In genomic region chr2:207534390-207534789, GRCh38 we compare ENCODE assay signal across 17 cellular contexts. TPM values are rescaled to one million over a fixed set of nuclear protein-coding genes. Genes with fewer than 3 reads are reported as not detected.
DNase-seq lines count a peak whose midpoint lies in the region; TF ChIP-seq lines count a peak whose summit lies in the region.
"Had no signal": no experiment of that assay in that cellular context is flagged by ENCODE, and none has a peak within 500 bp of the region (broad histone marks: within the 10 kb centered on the region; RNA-seq: fewer than 3 reads in every experiment).

No MANE protein-coding gene starts in this region.

- H3K79me2 ChIP-seq in mammary epithelial cell (ENCODE audit: insufficient read depth, low read length), result peaks cover 89% of the 10 kb centered on the region

- DNase-seq in T-helper 2 cell treated with Interferon-gamma antibody and Interleukin-4, amounts not matched to agents 5 μg/mL and 100 μg/mL, for 36 hours (ENCODE audit: low spot score), result no peak
- DNase-seq in T-helper 2 cell (no peak), mammary epithelial cell (no peak), endodermal cell (no peak), GM10266 (ENCODE audit: extremely low spot score) (no peak), coronary artery (ENCODE audit: low spot score) (no peak)
- DNase-seq: activated CD4-positive, alpha-beta T cell treated with anti-CD3 and anti-CD28 coated beads, Interleukin-2, amount 50 U/mL, for 4 hours; anterior cingulate cortex; DMS53; H7; NCI-H1048; NCI-H524 treated with DMSO at 0.1 percent for 48 hours; SJCRH30; stimulated activated CD4-positive, alpha-beta T cell treated with anti-CD3 and anti-CD28 coated beads, Interleukin-4, amount 100 ng/mL, for 24 hours had no signal

- dilution Hi-C loops in mammary epithelial cell (cut with HindIII; ENCODE audit: low sequenced_read_pairs), result no loop called here

- peaks cover 2% of the 10 kb centered on the region for H3K27me3 Mint-ChIP-seq in T-helper 2 cell treated with Interferon-gamma antibody and Interleukin-4, amounts not matched to agents 5 μg/mL and 100 μg/mL, for 36 hours (ENCODE audit: low read depth)
- H3K27me3 Mint-ChIP-seq in IgD-negative memory B cell, result no peaks in the 10 kb centered on the region
- H3K27me3 Mint-ChIP-seq in endodermal cell (ENCODE audit: insufficient read depth), result no peaks in the 10 kb centered on the region
- H3K27me3 Mint-ChIP-seq: progenitor cell of endocrine pancreas had no signal

- peaks cover 33% of the 10 kb centered on the region for H3K4me1 Mint-ChIP-seq in T-helper 2 cell treated with Interferon-gamma antibody and Interleukin-4, amounts not matched to agents 5 μg/mL and 100 μg/mL, for 36 hours (ENCODE audit: low read depth)
- H3K4me1 Mint-ChIP-seq in IgD-negative memory B cell (peaks cover 42 to 53% (median 46%) of the 10 kb centered on the region in 3 donors), endodermal cell (peaks cover 23% of the 10 kb centered on the region)

- BruUV-seq in mammary epithelial cell (replicated peaks; lab: Mats Ljungman, UMichigan), result no TSS peak

- H3K4me2 ChIP-seq in mammary epithelial cell (ENCODE audit: insufficient read depth, low read depth, low read length), result no peak overlapping the region

- CTCF ChIA-PET in mammary epithelial cell (lab: Charles Lee; ENCODE audit: low non-redundant PET), result no interaction called here

- H3K4me1 ChIP-seq in mammary epithelial cell (ENCODE audit: insufficient read depth, low read length) (peaks cover 11% of the 10 kb centered on the region), rectal smooth muscle tissue (ENCODE audit: control insufficient read depth, insufficient read depth, low read length) (peaks cover 12% of the 10 kb centered on the region), endodermal cell (ENCODE audit: control insufficient read depth, insufficient read depth, low read length) (no peaks in the 10 kb centered on the region)
- H3K4me1 ChIP-seq: SJCRH30 had no signal

- H3K36me3 Mint-ChIP-seq in T-helper 2 cell treated with Interferon-gamma antibody and Interleukin-4, amounts not matched to agents 5 μg/mL and 100 μg/mL, for 36 hours (ENCODE audit: low read depth), result peaks cover 42% of the 10 kb centered on the region
- peaks cover 2% of the 10 kb centered on the region for H3K36me3 Mint-ChIP-seq in IgD-negative memory B cell
- H3K36me3 Mint-ChIP-seq in endodermal cell (ENCODE audit: low read depth), result peaks cover 18% of the 10 kb centered on the region

- H3K27ac ChIP-seq in mammary epithelial cell (ENCODE audit: insufficient read depth, low read depth, low read length) (peak overlapping the region; percentile 14), rectal smooth muscle tissue (ENCODE audit: low read depth, low read length) (peak overlapping the region; percentile 30), endodermal cell (ENCODE audit: low read depth, low read length) (no peak overlapping the region), coronary artery (peak overlapping the region in 1 of 2 donors; percentile 3)
- H3K27ac ChIP-seq: SJCRH30 had no signal

- in situ Hi-C loops in mammary epithelial cell (cut with MboI; ENCODE audit: low sequenced_read_pairs in 2 of 2), result loop anchor here in 1 of 2 donors (5.0 kb wide), 1 partner anchor 47 kb away; no protein-coding TSS in a partner anchor

- TF ChIP-seq CTCF in mammary epithelial cell (conservative IDR thresholded peaks at IDR 0.05 in 1 of 2, IDR thresholded peaks at IDR 0.05 in 1 of 2; ENCODE audit: extremely low read depth in 1 of 2, insufficient read depth in 1 of 2, low read depth in 1 of 2, low read length in 2 of 2) (no peak), endodermal cell (conservative IDR thresholded peaks at IDR 0.05) (no peak), GM10266 (IDR thresholded peaks at IDR 0.05; ENCODE audit: control insufficient read depth, insufficient read depth, low read depth, missing control alignments) (no peak), coronary artery (IDR thresholded peaks at IDR 0.05) (no peak)

- 97% methylated on average over 5 of the region's 5 CpGs for WGBS in mammary epithelial cell (ENCODE audit: low coverage, missing lambda C conversion rate)
- 94% methylated on average over 3 of the region's 5 CpGs; no CpG with 5 or more reads in 1 of the 2 experiments for WGBS in endodermal cell (ENCODE audit: insufficient coverage in 1 of 2, insufficient read length in 1 of 2), 2 experiments

- H3K27ac Mint-ChIP-seq in T-helper 2 cell treated with Interferon-gamma antibody and Interleukin-4, amounts not matched to agents 5 μg/mL and 100 μg/mL, for 36 hours, result peak overlapping the region; percentile 62
- peak overlapping the region; percentile 3 to 93 (median 85) for H3K27ac Mint-ChIP-seq in IgD-negative memory B cell
- no peak overlapping the region for H3K27ac Mint-ChIP-seq in endodermal cell
- H3K27ac Mint-ChIP-seq: progenitor cell of endocrine pancreas had no signal

- H3K9ac ChIP-seq in mammary epithelial cell (ENCODE audit: insufficient read depth, low read length) (no peak overlapping the region), rectal smooth muscle tissue (ENCODE audit: low read length) (no peak overlapping the region), endodermal cell (ENCODE audit: extremely low read depth, low read length, poor library complexity, severe bottlenecking) (no peak overlapping the region)

- no peaks in the 10 kb centered on the region for H3K9me3 ChIP-seq in mammary epithelial cell (replicated peaks; ENCODE audit: insufficient read depth, low read length)
- H3K9me3 ChIP-seq in endodermal cell (ENCODE audit: control insufficient read depth, low read length), result no peaks in the 10 kb centered on the region
- H3K9me3 ChIP-seq: SJCRH30 had no signal

- no peaks in the 10 kb centered on the region for H3K27me3 ChIP-seq in mammary epithelial cell (ENCODE audit: insufficient read depth, low read length)
- H3K27me3 ChIP-seq in rectal smooth muscle tissue (ENCODE audit: control insufficient read depth, insufficient read depth, low read length), result no peaks in the 10 kb centered on the region
- no peaks in the 10 kb centered on the region for H3K27me3 ChIP-seq in endodermal cell (ENCODE audit: control insufficient read depth, insufficient read depth, low read length, poor library complexity, severe bottlenecking)
- H3K27me3 ChIP-seq: SJCRH30 had no signal

- no peak overlapping the region for H3K4me3 Mint-ChIP-seq in T-helper 2 cell treated with Interferon-gamma antibody and Interleukin-4, amounts not matched to agents 5 μg/mL and 100 μg/mL, for 36 hours
- H3K4me3 Mint-ChIP-seq in IgD-negative memory B cell (peak overlapping the region in 3 of 4 donors; percentile 27 to 96 (median 68)), endodermal cell (no peak overlapping the region)

- no peaks in the 10 kb centered on the region for H4K20me1 ChIP-seq in mammary epithelial cell (ENCODE audit: insufficient read depth, low read length)

- no peak overlapping the region for H2AFZ ChIP-seq in mammary epithelial cell (ENCODE audit: low read depth, low read length)

- H3K4me3 ChIP-seq in mammary epithelial cell (replicated peaks in 1 of 3; ENCODE audit: insufficient read depth in 1 of 3, low read depth in 2 of 3, low read length in 3 of 3), result no peak overlapping the region
- no peak overlapping the region for H3K4me3 ChIP-seq in rectal smooth muscle tissue (ENCODE audit: low read length)
- no peak overlapping the region for H3K4me3 ChIP-seq in endodermal cell (ENCODE audit: low read length)
- no peak overlapping the region for H3K4me3 ChIP-seq in coronary artery
- H3K4me3 ChIP-seq: SJCRH30 had no signal

- intact Hi-C loops in mammary epithelial cell (cut with micrococcal nuclease), result no loop called here

- no peaks in the 10 kb centered on the region for H3K9me3 Mint-ChIP-seq in T-helper 2 cell treated with Interferon-gamma antibody and Interleukin-4, amounts not matched to agents 5 μg/mL and 100 μg/mL, for 36 hours
- H3K9me3 Mint-ChIP-seq in IgD-negative memory B cell (peaks cover 0 to 2% (median 0%) of the 10 kb centered on the region in 3 donors), endodermal cell (no peaks in the 10 kb centered on the region)

- peaks cover 2% of the 10 kb centered on the region for H3K36me3 ChIP-seq in mammary epithelial cell (ENCODE audit: insufficient read depth, low read length)
- no peaks in the 10 kb centered on the region for H3K36me3 ChIP-seq in rectal smooth muscle tissue (ENCODE audit: control insufficient read depth, insufficient read depth, low read length)
- H3K36me3 ChIP-seq in endodermal cell (ENCODE audit: control insufficient read depth, insufficient read depth, low read length), result peaks cover 14% of the 10 kb centered on the region

RNA-seq across cellular contexts. Expression of gene CREB1, which starts 4.6 kb away (rescaled TPM):
- polyA plus RNA-seq in IgD-negative memory B cell (84.5 TPM), mammary epithelial cell (29.3 TPM)
- total RNA-seq in mammary epithelial cell (10 to 100 TPM; 42.3 to 75.5 TPM), endodermal cell (100 to 1,000 TPM in 1 of 2 donors, 10 to 100 TPM in 1; 87.1 to 105 TPM)
- 32.7 TPM for polyA minus RNA-seq in mammary epithelial cell
- polyA plus RNA-seq in endodermal cell (2013, experiment 1 of 2), result 81.8 TPM
- polyA plus RNA-seq in endodermal cell (2013, experiment 2 of 2), result 73.3 TPM

Comparison
In these comparisons a context has a peak if more than half of its experiments do, and no peak if none do; other contexts are left out.
1. H3K4me3 Mint-ChIP-seq: peak in IgD-negative memory B cell (3 of 4); none in T-helper 2 cell treated with Interferon-gamma antibody and Interleukin-4, amounts not matched to agents 5 μg/mL and 100 μg/mL, for 36 hours (single experiment) and endodermal cell (single experiment).